ENCODE assay signal across 8 cellular contexts in genomic region chr17:47615766-47616424, GRCh38. TPM values are rescaled to one million over a fixed set of nuclear protein-coding genes. Genes with fewer than 3 reads are reported as not detected.
DNase-seq lines count a peak whose midpoint lies in the region; ATAC-seq and TF ChIP-seq lines count a peak whose summit lies in the region.

No MANE protein-coding gene starts in this region.

- H3K9me3 ChIP-seq in CD4-positive, alpha-beta memory T cell (ENCODE audit: control insufficient read depth in 1 of 2, low read length in 2 of 2) = no peaks in the 10 kb centered on the region
- H3K9me3 ChIP-seq in OCI-LY1 (ENCODE audit: low read length) (no peaks in the 10 kb centered on the region), colonic mucosa (no peaks in the 10 kb centered on the region)

- H3K4me1 Mint-ChIP-seq in CD4-positive, alpha-beta memory T cell = peaks cover 0 to 6% (median 4%) of the 10 kb centered on the region in 4 donors
- H3K4me1 Mint-ChIP-seq in activated T-helper 1 cell treated with anti-CD3 and anti-CD28 coated beads, Interleukin-12 subunit alpha, Interleukin-12 subunit beta, Interleukin-2, Interleukin-4 antibody, amounts not matched to agents 30 ng/mL and 10 ng/mL and 1 ng/mL, durations not matched to agents 14 hours and 24 hours and 36 hours (ENCODE audit: low read depth) = peaks cover 27% of the 10 kb centered on the region

- no peaks in the 10 kb centered on the region for H4K20me1 ChIP-seq in OCI-LY1 (ENCODE audit: insufficient read depth, low read length)

- H3K4me2 ChIP-seq in OCI-LY1 (ENCODE audit: low read length) = no peak overlapping the region

- ATAC-seq in GM19452 (IDR thresholded peaks at IDR 0.05; ENCODE audit: unreplicated experiment) = no peak

- DNase-seq in CD4-positive, alpha-beta memory T cell = peak in 4 of 5 donors; percentile 45 to 54 (median 50)
- DNase-seq in HCEC 1CT (peak; percentile 42), colonic mucosa (no peak), lung microvascular endothelial cell (ENCODE audit: low read depth in 2 of 2) (peak; percentile 49 to 69)
- DNase-seq in activated T-helper 1 cell treated with anti-CD3 and anti-CD28 coated beads, Interleukin-12 subunit alpha, Interleukin-12 subunit beta, Interleukin-2, Interleukin-4 antibody, amounts not matched to agents 30 ng/mL and 10 ng/mL and 1 ng/mL, durations not matched to agents 14 hours and 24 hours and 36 hours (ENCODE audit: low spot score) = no peak
- no peak for DNase-seq in activated CD4-positive, CD25-positive, alpha-beta regulatory T cell (lab: John Stamatoyannopoulos, UW)

- intact Hi-C loops in CD4-positive, alpha-beta memory T cell (cut with micrococcal nuclease) = loop anchor here (1.0 to 2.0 kb wide), 2 partner anchors 387 to 675 kb away; no protein-coding TSS in a partner anchor
- intact Hi-C loops in colonic mucosa (cut with DNase I) = loop anchor here (10.0 kb wide), 1 partner anchor 251 kb away; no protein-coding TSS in a partner anchor
- intact Hi-C loops in activated T-helper 1 cell treated with anti-CD3 and anti-CD28 coated beads, Interleukin-12 subunit alpha, Interleukin-12 subunit beta, Interleukin-2, Interleukin-4 antibody, amounts not matched to agents 30 ng/mL and 10 ng/mL and 1 ng/mL, durations not matched to agents 14 hours and 24 hours and 36 hours (cut with micrococcal nuclease) = loop anchor here (1.0 to 5.0 kb wide), 3 partner anchors 114 to 387 kb away; no protein-coding TSS in a partner anchor

- H3K36me3 ChIP-seq in CD4-positive, alpha-beta memory T cell (ENCODE audit: insufficient read depth, low read length) = peaks cover 29% of the 10 kb centered on the region
- peaks cover 64% of the 10 kb centered on the region for H3K36me3 ChIP-seq in OCI-LY1 (ENCODE audit: insufficient read depth, low read length)
- H3K36me3 ChIP-seq in colonic mucosa = peaks cover 22% of the 10 kb centered on the region

- no peak overlapping the region for H3K9ac ChIP-seq in OCI-LY1 (ENCODE audit: low read length)
- H3K9ac ChIP-seq in colonic mucosa (ENCODE audit: low read depth in 2 of 2, low read length in 2 of 2) = no peak overlapping the region

- H3K27ac Mint-ChIP-seq in CD4-positive, alpha-beta memory T cell = peak overlapping the region in 5 of 7 donors; percentile 22 to 80 (median 63)
- H3K27ac Mint-ChIP-seq in activated T-helper 1 cell treated with anti-CD3 and anti-CD28 coated beads, Interleukin-12 subunit alpha, Interleukin-12 subunit beta, Interleukin-2, Interleukin-4 antibody, amounts not matched to agents 30 ng/mL and 10 ng/mL and 1 ng/mL, durations not matched to agents 14 hours and 24 hours and 36 hours = no peak overlapping the region

- H3K9me3 Mint-ChIP-seq in CD4-positive, alpha-beta memory T cell = no peaks in the 10 kb centered on the region
- H3K9me3 Mint-ChIP-seq in activated T-helper 1 cell treated with anti-CD3 and anti-CD28 coated beads, Interleukin-12 subunit alpha, Interleukin-12 subunit beta, Interleukin-2, Interleukin-4 antibody, amounts not matched to agents 30 ng/mL and 10 ng/mL and 1 ng/mL, durations not matched to agents 14 hours and 24 hours and 36 hours = no peaks in the 10 kb centered on the region

- CTCF ChIA-PET in CD4-positive, alpha-beta memory T cell (lab: Charles Lee; ENCODE audit: partially characterized antibody) = interaction anchor here (0.6 to 3.9 kb wide), 26 partner anchors 9 to 467 kb away, joined by 3 to 31 read pairs (median 5); partner anchors contain the start of gene KPNB1

- no peaks in the 10 kb centered on the region for H3K27me3 ChIP-seq in CD4-positive, alpha-beta memory T cell (ENCODE audit: insufficient read depth, low read length)
- H3K27me3 ChIP-seq in OCI-LY1 (ENCODE audit: insufficient read depth, low read length) (no peaks in the 10 kb centered on the region), colonic mucosa (no peaks in the 10 kb centered on the region)

- H3K27ac ChIP-seq in CD4-positive, alpha-beta memory T cell (ENCODE audit: low read depth, low read length) = no peak overlapping the region
- H3K27ac ChIP-seq in OCI-LY1 (ENCODE audit: low read depth, low read length, poor library complexity, severe bottlenecking) = no peak overlapping the region
- no peak overlapping the region for H3K27ac ChIP-seq in colonic mucosa

- POLR2A ChIA-PET in CD4-positive, alpha-beta memory T cell (lab: Charles Lee; ENCODE audit: partially characterized antibody) = interaction anchor here (0.5 to 1.8 kb wide), 3 partner anchors 33 to 411 kb away, joined by 3 to 12 read pairs (median 4); partner anchors contain the start of gene KPNB1

- H3K4me1 ChIP-seq in CD4-positive, alpha-beta memory T cell (ENCODE audit: insufficient read depth, low read length) = no peaks in the 10 kb centered on the region
- H3K4me1 ChIP-seq in OCI-LY1 (ENCODE audit: insufficient read depth, low read length, severe bottlenecking) (no peaks in the 10 kb centered on the region), colonic mucosa (no peaks in the 10 kb centered on the region)

- no peak overlapping the region for H3K4me3 Mint-ChIP-seq in CD4-positive, alpha-beta memory T cell
- no peak overlapping the region for H3K4me3 Mint-ChIP-seq in activated T-helper 1 cell treated with anti-CD3 and anti-CD28 coated beads, Interleukin-12 subunit alpha, Interleukin-12 subunit beta, Interleukin-2, Interleukin-4 antibody, amounts not matched to agents 30 ng/mL and 10 ng/mL and 1 ng/mL, durations not matched to agents 14 hours and 24 hours and 36 hours

- H3F3A ChIP-seq in OCI-LY1 (ENCODE audit: insufficient read depth, low read length) = no peaks in the 10 kb centered on the region

- H3K4me3 ChIP-seq in CD4-positive, alpha-beta memory T cell (ENCODE audit: low read length in 2 of 2) = no peak overlapping the region
- no peak overlapping the region for H3K4me3 ChIP-seq in OCI-LY1 (ENCODE audit: low read depth, low read length, poor library complexity, severe bottlenecking)
- H3K4me3 ChIP-seq in colonic mucosa = no peak overlapping the region

- H3K9me2 ChIP-seq in OCI-LY1 (ENCODE audit: low read depth, low read length) = no peaks in the 10 kb centered on the region

- H3K36me3 Mint-ChIP-seq in CD4-positive, alpha-beta memory T cell = peaks cover 22 to 47% of the 10 kb centered on the region in 2 donors
- peaks cover 29% of the 10 kb centered on the region for H3K36me3 Mint-ChIP-seq in activated T-helper 1 cell treated with anti-CD3 and anti-CD28 coated beads, Interleukin-12 subunit alpha, Interleukin-12 subunit beta, Interleukin-2, Interleukin-4 antibody, amounts not matched to agents 30 ng/mL and 10 ng/mL and 1 ng/mL, durations not matched to agents 14 hours and 24 hours and 36 hours (ENCODE audit: low read depth)

- no peak overlapping the region for H2AFZ ChIP-seq in OCI-LY1 (ENCODE audit: low read length)

- H3K79me2 ChIP-seq in OCI-LY1 (ENCODE audit: insufficient read depth, low read length) = no peaks in the 10 kb centered on the region

- no peaks in the 10 kb centered on the region for H3K27me3 Mint-ChIP-seq in CD4-positive, alpha-beta memory T cell
- no peaks in the 10 kb centered on the region for H3K27me3 Mint-ChIP-seq in activated T-helper 1 cell treated with anti-CD3 and anti-CD28 coated beads, Interleukin-12 subunit alpha, Interleukin-12 subunit beta, Interleukin-2, Interleukin-4 antibody, amounts not matched to agents 30 ng/mL and 10 ng/mL and 1 ng/mL, durations not matched to agents 14 hours and 24 hours and 36 hours (ENCODE audit: insufficient read depth)

- TF ChIP-seq CTCF in OCI-LY1 (IDR thresholded peaks at IDR 0.05; ENCODE audit: low read length) (peak; percentile 81), colonic mucosa (IDR thresholded peaks at IDR 0.05) (peak; percentile 58)

RNA-seq across cellular contexts. Expression of gene KPNB1, which starts 33.8 kb away (rescaled TPM):
- total RNA-seq in CD4-positive, alpha-beta memory T cell = 100 to 1,000 TPM; 258 to 268 TPM
- polyA plus RNA-seq in CD4-positive, alpha-beta memory T cell = 10 to 100 TPM; 13.4 to 26.9 TPM
- 100 to 1,000 TPM; 247 to 356 TPM for total RNA-seq in colonic mucosa
- 167 and 179 TPM in 2 replicates for total RNA-seq in lung microvascular endothelial cell
- total RNA-seq in activated T-helper 1 cell treated with anti-CD3 and anti-CD28 coated beads, Interleukin-12 subunit alpha, Interleukin-12 subunit beta, Interleukin-2, Interleukin-4 antibody, amounts not matched to agents 30 ng/mL and 10 ng/mL and 1 ng/mL, durations not matched to agents 14 hours and 24 hours and 36 hours = 718 and 719 TPM in 2 replicates

Comparison
In these comparisons a context has a peak if more than half of its experiments do, and no peak if none do; other contexts are left out.
1. DNase-seq: peak in CD4-positive, alpha-beta memory T cell (4 of 5), HCEC 1CT (single experiment) and lung microvascular endothelial cell (2 of 2); none in colonic mucosa (single experiment), activated T-helper 1 cell treated with anti-CD3 and anti-CD28 coated beads, Interleukin-12 subunit alpha, Interleukin-12 subunit beta, Interleukin-2, Interleukin-4 antibody, amounts not matched to agents 30 ng/mL and 10 ng/mL and 1 ng/mL, durations not matched to agents 14 hours and 24 hours and 36 hours (single experiment) and activated CD4-positive, CD25-positive, alpha-beta regulatory T cell (0 of 4).